In the genomic region with DNA sequence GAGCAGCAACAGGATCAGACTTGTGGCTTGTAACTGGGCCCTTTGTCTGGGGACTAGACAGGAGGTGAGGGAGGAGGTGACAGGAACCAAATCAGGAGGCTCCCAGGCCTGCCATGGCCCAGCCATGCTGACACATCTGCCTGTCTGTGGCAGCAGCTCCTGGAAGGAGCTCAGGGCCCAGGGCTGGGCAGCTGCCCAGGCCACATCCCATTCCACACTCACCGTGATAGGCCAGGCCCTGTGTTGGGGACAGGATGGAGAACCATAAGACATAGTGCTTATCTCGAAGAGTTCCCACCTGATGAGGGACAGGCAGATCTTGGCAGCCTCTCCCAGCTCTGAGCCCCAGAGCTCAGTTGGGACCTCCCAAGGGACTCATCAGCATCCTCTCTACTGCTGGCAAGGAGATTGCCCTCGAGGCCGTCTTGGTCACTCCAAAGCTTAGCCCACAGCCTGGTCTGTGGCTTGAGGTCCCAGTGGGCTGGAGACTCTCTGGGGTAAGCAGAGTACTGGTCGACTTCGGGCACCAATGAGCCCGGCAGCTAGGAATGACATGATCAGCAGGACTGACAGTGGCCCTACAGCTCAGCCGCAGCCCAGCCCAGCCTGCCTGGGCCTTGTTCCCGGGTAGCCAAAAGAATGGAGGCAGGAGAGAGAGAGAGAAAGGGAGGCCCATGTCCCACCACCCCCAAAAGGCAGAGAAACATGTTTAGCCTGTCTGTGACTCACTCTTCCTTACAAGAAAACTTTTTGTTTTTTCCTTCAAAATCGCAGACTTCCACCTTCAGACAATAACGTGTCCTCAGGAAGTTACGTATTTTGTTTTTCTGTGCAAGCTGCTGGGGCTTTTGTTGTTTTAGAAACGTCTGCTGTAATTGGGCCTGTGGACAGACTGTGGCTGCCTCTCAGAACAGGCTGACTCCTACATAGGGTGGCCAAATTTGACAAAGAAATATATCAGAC, we compare ENCODE assay signal across 12 cellular contexts.
DNase-seq lines count a peak whose midpoint lies in the region; ATAC-seq, FAIRE-seq and TF ChIP-seq lines count a peak whose summit lies in the region.
"Had no signal": no experiment of that assay in that cellular context is flagged by ENCODE, and none has a peak within 500 bp of the region (broad histone marks: within the 10 kb centered on the region; RNA-seq: fewer than 3 reads in every experiment).

No MANE protein-coding gene starts in this region.

- no peaks in the 10 kb centered on the region for H3K9me1 ChIP-seq in K562 (ENCODE audit: control insufficient read depth, insufficient read depth, low read length)

- CTCF ChIA-PET in K562 (lab: Yijun Ruan, JAX; ENCODE audit: low intra/inter-chr PET ratio) = no interaction called here

- in situ Hi-C loops in K562 (cut with MboI) (no loop called here), gastrocnemius medialis (cut with MboI; ENCODE audit: low sequenced_read_pairs in 4 of 4) (no loop called here)

- TF ChIP-seq EP300 in K562 (IDR thresholded peaks at IDR 0.05; ENCODE audit: low read length) = no peak

- FAIRE-seq in K562 (lab: Jason Lieb, UNC) = no peak
- FAIRE-seq: GM12891 had no signal

- POLR2A ChIA-PET in K562 (lab: Yijun Ruan, JAX) = interaction anchor here (0.5 to 0.6 kb wide), 2 partner anchors 26 to 85 kb away, joined by 3 read pairs; no protein-coding TSS in a partner anchor

- no peaks in the 10 kb centered on the region for H3K79me2 ChIP-seq in K562 (ENCODE audit: control insufficient read depth, insufficient read depth, low read length)

- no peak overlapping the region for H3K27ac Mint-ChIP-seq in activated T-cell treated with anti-CD3 and anti-CD28 coated beads, Interleukin-2, amount 50 U/mL, for 24 hours
- H3K27ac Mint-ChIP-seq: activated naive CD4-positive, alpha-beta T cell treated with anti-CD3 and anti-CD28 coated beads for 36 hours had no signal

- no peak overlapping the region for H3K4me2 ChIP-seq in K562 (ENCODE audit: insufficient read depth, low read length)

- BruUV-seq in K562 (replicated peaks; lab: Mats Ljungman, UMichigan) = no TSS peak

- H3K9me3 ChIP-seq in K562 (replicated peaks; ENCODE audit: control insufficient read depth, insufficient read depth, low read depth, low read length) (no peaks in the 10 kb centered on the region), right atrium auricular region (no peaks in the 10 kb centered on the region), gastrocnemius medialis (no peaks in the 10 kb centered on the region)

- ATAC-seq in K562 (peak; percentile 21), gastrocnemius medialis (peak; percentile 42 to 49)

- H3K9ac ChIP-seq in K562 (ENCODE audit: insufficient read depth in 1 of 2, low read depth in 2 of 2, low read length in 2 of 2) = peak overlapping the region in 1 of 2 experiments; percentile 68; a peak in 2 of 4 replicates

- H3K4me3 ChIP-seq in K562 = no peak overlapping the region
- H3K4me3 ChIP-seq in right atrium auricular region = no peak overlapping the region
- no peak overlapping the region for H3K4me3 ChIP-seq in gastrocnemius medialis

- TF ChIP-seq CTCF in K562 (IDR thresholded peaks at IDR 0.05 in 2 of 3, conservative IDR thresholded peaks at IDR 0.05 in 1 of 3; ENCODE audit: insufficient read depth in 2 of 3, low read depth in 1 of 3, low read length in 3 of 3) (no peak), right atrium auricular region (IDR thresholded peaks at IDR 0.05) (no peak), gastrocnemius medialis (IDR thresholded peaks at IDR 0.05 in 4 of 5, conservative IDR thresholded peaks at IDR 0.05 in 1 of 5) (no peak)

- intact Hi-C loops in K562 (cut with micrococcal nuclease) = no loop called here
- intact Hi-C loops in gastrocnemius medialis (cut with DNase I; ENCODE audit: low total_unique reads) = no loop called here

- peak; percentile 44 for DNase-seq in GM03348 (ENCODE audit: low spot score)
- no peak for DNase-seq in K562 (ENCODE audit: extremely low read depth in 1 of 4, low spot score in 3 of 4)
- DNase-seq in right atrium auricular region (ENCODE audit: low spot score) = no peak
- no peak for DNase-seq in gastrocnemius medialis
- no peak for DNase-seq in NCI-H2227 (lab: John Stamatoyannopoulos, UW; ENCODE audit: unreplicated experiment)
- no peak for DNase-seq in foreskin melanocyte
- no peak for DNase-seq in erythroblast (lab: John Stamatoyannopoulos, UW)
- no peak for DNase-seq in activated T-cell treated with anti-CD3 and anti-CD28 coated beads, Interleukin-2, amount 50 U/mL, for 24 hours
- DNase-seq: activated naive CD4-positive, alpha-beta T cell treated with anti-CD3 and anti-CD28 coated beads for 36 hours had no signal

- no peaks in the 10 kb centered on the region for H3K27me3 Mint-ChIP-seq in activated T-cell treated with anti-CD3 and anti-CD28 coated beads, Interleukin-2, amount 50 U/mL, for 24 hours

- WGBS in K562 (ENCODE audit: insufficient coverage, low coverage, missing lambda C conversion rate) = 48% methylated on average over 13 of the region's 13 CpGs

- H3K27ac ChIP-seq in K562 (ENCODE audit: extremely low read depth, low read depth, low read length) (no peak overlapping the region), right atrium auricular region (peak overlapping the region; percentile 71 to 78), gastrocnemius medialis (peak overlapping the region; percentile 54 to 80 (median 72))
- H3K27ac ChIP-seq: VCaP had no signal

- H3K4me3 Mint-ChIP-seq in activated T-cell treated with anti-CD3 and anti-CD28 coated beads, Interleukin-2, amount 50 U/mL, for 24 hours = no peak overlapping the region
- H3K4me3 Mint-ChIP-seq: activated naive CD4-positive, alpha-beta T cell treated with anti-CD3 and anti-CD28 coated beads for 36 hours had no signal

- H3K36me3 ChIP-seq in K562 (ENCODE audit: control insufficient read depth, insufficient read depth, low read length) = no peaks in the 10 kb centered on the region
- H3K36me3 ChIP-seq in right atrium auricular region = no peaks in the 10 kb centered on the region
- no peaks in the 10 kb centered on the region for H3K36me3 ChIP-seq in gastrocnemius medialis

- H3K9me3 Mint-ChIP-seq in activated T-cell treated with anti-CD3 and anti-CD28 coated beads, Interleukin-2, amount 50 U/mL, for 24 hours = no peaks in the 10 kb centered on the region
- H3K9me3 Mint-ChIP-seq: activated naive CD4-positive, alpha-beta T cell treated with anti-CD3 and anti-CD28 coated beads for 36 hours; neural crest cell had no signal

- H4K20me1 ChIP-seq in K562 (replicated peaks; ENCODE audit: control insufficient read depth, insufficient read depth, low read length) = no peaks in the 10 kb centered on the region

- H3K27me3 ChIP-seq in K562 (ENCODE audit: control insufficient read depth in 2 of 2, insufficient read depth in 2 of 2, low read length in 2 of 2) (peaks cover 0 to 12% of the 10 kb centered on the region in 2 experiments; a peak in 2 of 5 replicates), right atrium auricular region (no peaks in the 10 kb centered on the region), gastrocnemius medialis (no peaks in the 10 kb centered on the region)

- H3K4me1 ChIP-seq in K562 (replicated peaks in 1 of 2; ENCODE audit: control insufficient read depth in 2 of 2, insufficient read depth in 2 of 2, low read length in 2 of 2) (no peaks in the 10 kb centered on the region; a peak in 1 of 5 replicates), right atrium auricular region (peaks cover 0 to 64% of the 10 kb centered on the region in 2 donors), gastrocnemius medialis (peaks cover 4 to 45% of the 10 kb centered on the region in 2 donors)

- TF ChIP-seq RAD21 in K562 (CRISPR knock-in tag; conservative IDR thresholded peaks at IDR 0.05 in 1 of 2, IDR thresholded peaks at IDR 0.05 in 1 of 2) = no peak

- no peaks in the 10 kb centered on the region for H3K4me1 Mint-ChIP-seq in activated T-cell treated with anti-CD3 and anti-CD28 coated beads, Interleukin-2, amount 50 U/mL, for 24 hours (ENCODE audit: low read depth)

- TF ChIP-seq POLR2A in K562 (conservative IDR thresholded peaks at IDR 0.05) (no peak), gastrocnemius medialis (IDR thresholded peaks at IDR 0.05) (peak in 1 of 2 donors; percentile 33), erythroblast (IDR thresholded peaks at IDR 0.05; ENCODE audit: low read length) (no peak)

- no peaks in the 10 kb centered on the region for H3K36me3 Mint-ChIP-seq in activated T-cell treated with anti-CD3 and anti-CD28 coated beads, Interleukin-2, amount 50 U/mL, for 24 hours (ENCODE audit: low read depth)

- no peak overlapping the region for H2AFZ ChIP-seq in K562 (ENCODE audit: low read depth, low read length)

TF ChIP-seq in K562, 482 proteins besides CTCF, POLR2A, EP300 and RAD21:
- TF ChIP-seq SLC30A9 (CRISPR knock-in tag; IDR thresholded peaks at IDR 0.05) = no peak
- 0 out of 2 replicates have a peak, but pooled peaks have one; percentile 17 for TF ChIP-seq ZNF134 (CRISPR knock-in tag; conservative IDR thresholded peaks at IDR 0.05)
- no peak for TF ChIP-seq PHB (CRISPR knock-in tag; IDR thresholded peaks at IDR 0.05)
- TF ChIP-seq, protein P1, sequence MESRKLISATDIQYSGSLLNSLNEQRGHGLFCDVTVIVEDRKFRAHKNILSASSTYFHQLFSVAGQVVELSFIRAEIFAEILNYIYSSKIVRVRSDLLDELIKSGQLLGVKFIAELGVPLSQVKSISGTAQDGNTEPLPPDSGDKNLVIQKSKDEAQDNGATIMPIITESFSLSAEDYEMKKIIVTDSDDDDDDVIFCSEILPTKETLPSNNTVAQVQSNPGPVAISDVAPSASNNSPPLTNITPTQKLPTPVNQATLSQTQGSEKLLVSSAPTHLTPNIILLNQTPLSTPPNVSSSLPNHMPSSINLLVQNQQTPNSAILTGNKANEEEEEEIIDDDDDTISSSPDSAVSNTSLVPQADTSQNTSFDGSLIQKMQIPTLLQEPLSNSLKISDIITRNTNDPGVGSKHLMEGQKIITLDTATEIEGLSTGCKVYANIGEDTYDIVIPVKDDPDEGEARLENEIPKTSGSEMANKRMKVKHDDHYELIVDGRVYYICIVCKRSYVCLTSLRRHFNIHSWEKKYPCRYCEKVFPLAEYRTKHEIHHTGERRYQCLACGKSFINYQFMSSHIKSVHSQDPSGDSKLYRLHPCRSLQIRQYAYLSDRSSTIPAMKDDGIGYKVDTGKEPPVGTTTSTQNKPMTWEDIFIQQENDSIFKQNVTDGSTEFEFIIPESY (CRISPR knock-in tag; IDR thresholded peaks at IDR 0.05) = no peak
- TF ChIP-seq, protein P2, sequence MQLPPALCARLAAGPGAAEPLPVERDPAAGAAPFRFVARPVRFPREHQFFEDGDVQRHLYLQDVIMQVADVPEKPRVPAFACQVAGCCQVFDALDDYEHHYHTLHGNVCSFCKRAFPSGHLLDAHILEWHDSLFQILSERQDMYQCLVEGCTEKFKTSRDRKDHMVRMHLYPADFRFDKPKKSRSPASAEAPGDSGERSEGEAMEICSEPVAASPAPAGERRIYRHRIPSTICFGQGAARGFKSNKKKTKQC (CRISPR knock-in tag; IDR thresholded peaks at IDR 0.05) = no peak
- no peak for TF ChIP-seq PML (IDR thresholded peaks at IDR 0.05; ENCODE audit: low read length)
- TF ChIP-seq TFAM (CRISPR knock-in tag; conservative IDR thresholded peaks at IDR 0.05) = no peak
- TF ChIP-seq TBP (optimal IDR thresholded peaks at IDR 0.05; ENCODE audit: low read depth, low read length) = no peak
